In genomic region chr10:79420974-79421688, GRCh38 we compare ENCODE assay signal across 22 cellular contexts. TPM values are rescaled to one million over a fixed set of nuclear protein-coding genes. Genes with fewer than 3 reads are reported as not detected.
DNase-seq lines count a peak whose midpoint lies in the region; ATAC-seq and TF ChIP-seq lines count a peak whose summit lies in the region.
"Had no signal": no experiment of that assay in that cellular context is flagged by ENCODE, and none has a peak within 500 bp of the region (broad histone marks: within the 10 kb centered on the region; RNA-seq: fewer than 3 reads in every experiment).

No MANE protein-coding gene starts in this region.

- no peak overlapping the region for H3K56ac ChIP-seq in IMR-90 (ENCODE audit: extremely low read depth, insufficient read depth, low read length)

- peak overlapping the region; percentile 76; the same call in 1 of the 3 replicates for H2BK15ac ChIP-seq in IMR-90 (ENCODE audit: low read depth, low read length)

- peak overlapping the region; percentile 43 for H2AFZ ChIP-seq in IMR-90 (replicated peaks; ENCODE audit: low read length, poor library complexity)
- H2AFZ ChIP-seq: parathyroid adenoma had no signal

- CTCF ChIA-PET in IMR-90 (lab: Yijun Ruan, JAX), result no interaction called here

- peak overlapping the region in 1 of 2 experiments; percentile 28; a peak in 1 of 4 replicates for H4K8ac ChIP-seq in IMR-90 (ENCODE audit: low read depth in 2 of 2, low read length in 2 of 2)

- no peak for TF ChIP-seq RAD21 in IMR-90 (IDR thresholded peaks at IDR 0.05; ENCODE audit: low read length)

- H3K27ac Mint-ChIP-seq in glutamatergic neuron (ENCODE audit: unreplicated experiment), result no peak overlapping the region
- H3K27ac Mint-ChIP-seq in nephron, result peak overlapping the region in 2 of 3 experiments; percentile 44 to 55
- H3K27ac Mint-ChIP-seq: activated naive CD4-positive, alpha-beta T cell treated with anti-CD3 and anti-CD28 coated beads, Interleukin-2, amount 10 ng/mL, durations not matched to agents 7 days and 5 days; activated T-cell treated with anti-CD3 and anti-CD28 coated beads, Interleukin-2, amount 50 U/mL, for 24 hours; naive thymus-derived CD4-positive, alpha-beta T cell; stimulated activated naive B cell treated with anti-CD40 and anti-IgM and Interleukin-4, amounts not matched to agents 10 μg/mL and 1 μg/mL and 100 μg/mL, for 72 hours; T-helper 1 cell treated with Interleukin-12 subunit alpha and Interleukin-12 subunit beta and Interleukin-4 antibody, amounts not matched to agents 30 μg/mL and 1 μg/mL, for 36 hours had no signal

- BruUV-seq in IMR-90 (replicated peaks; lab: Mats Ljungman, UMichigan), result no TSS peak

- no peak overlapping the region; the same call in 1 of the 2 replicates for H3K9ac ChIP-seq in IMR-90 (ENCODE audit: low read depth, low read length)
- H3K9ac ChIP-seq: parathyroid adenoma had no signal

- peaks cover 7% of the 10 kb centered on the region for H3K27me3 Mint-ChIP-seq in glutamatergic neuron (ENCODE audit: unreplicated experiment)
- no peaks in the 10 kb centered on the region for H3K27me3 Mint-ChIP-seq in nephron (ENCODE audit: low read depth)
- H3K27me3 Mint-ChIP-seq: activated naive CD4-positive, alpha-beta T cell treated with anti-CD3 and anti-CD28 coated beads, Interleukin-2, amount 10 ng/mL, durations not matched to agents 7 days and 5 days; activated T-cell treated with anti-CD3 and anti-CD28 coated beads, Interleukin-2, amount 50 U/mL, for 24 hours; naive thymus-derived CD4-positive, alpha-beta T cell; stimulated activated naive B cell treated with anti-CD40 and anti-IgM and Interleukin-4, amounts not matched to agents 10 μg/mL and 1 μg/mL and 100 μg/mL, for 72 hours had no signal

- H3K27ac ChIP-seq in IMR-90 (ENCODE audit: insufficient read depth, low read length) (peak overlapping the region; percentile 54; the same call in 1 of the 2 replicates), substantia nigra (ENCODE audit: low read depth, low read length, poor library complexity, severe bottlenecking) (peak overlapping the region; percentile 71)
- H3K27ac ChIP-seq: foreskin keratinocyte, parathyroid adenoma, WERI-Rb-1 had no signal

- H3K4me3 Mint-ChIP-seq in glutamatergic neuron (ENCODE audit: unreplicated experiment) (no peak overlapping the region), nephron (no peak overlapping the region)
- H3K4me3 Mint-ChIP-seq: activated naive CD4-positive, alpha-beta T cell treated with anti-CD3 and anti-CD28 coated beads, Interleukin-2, amount 10 ng/mL, durations not matched to agents 7 days and 5 days; activated T-cell treated with anti-CD3 and anti-CD28 coated beads, Interleukin-2, amount 50 U/mL, for 24 hours; dendritic cell treated with granulocyte-macrophage colony-stimulating factor and Interleukin-4, amounts not matched to agents 40 ng/mL and 50 ng/mL, for 4 days; naive thymus-derived CD4-positive, alpha-beta T cell; stimulated activated naive B cell treated with anti-CD40 and anti-IgM and Interleukin-4, amounts not matched to agents 10 μg/mL and 1 μg/mL and 100 μg/mL, for 72 hours; T-helper 1 cell treated with Interleukin-12 subunit alpha and Interleukin-12 subunit beta and Interleukin-4 antibody, amounts not matched to agents 30 μg/mL and 1 μg/mL, for 36 hours had no signal

- POLR2A ChIA-PET in IMR-90 (lab: Charles Lee; ENCODE audit: unreplicated experiment), result no interaction called here

- H3K14ac ChIP-seq in IMR-90 (replicated peaks; ENCODE audit: low read depth, low read length), result peak overlapping the region; percentile 89

- H3K9me3 ChIP-seq in IMR-90 (ENCODE audit: control insufficient read depth, insufficient read depth, low read length), result no peaks in the 10 kb centered on the region

- TF ChIP-seq CTCF in IMR-90 (conservative IDR thresholded peaks at IDR 0.05; ENCODE audit: low read depth, low read length), result no peak
- no peak for TF ChIP-seq CTCF in glutamatergic neuron (IDR thresholded peaks at IDR 0.05; ENCODE audit: partially characterized antibody, unreplicated experiment)
- TF ChIP-seq CTCF in nephron (IDR thresholded peaks at IDR 0.05; ENCODE audit: unreplicated experiment in 3 of 3), result no peak

- H3K4me3 ChIP-seq in IMR-90 (ENCODE audit: insufficient read depth, low read depth, low read length), result no peak overlapping the region

- peaks cover 42% of the 10 kb centered on the region for H4K20me1 ChIP-seq in IMR-90 (ENCODE audit: insufficient read depth, low read length)

- peaks cover 48% of the 10 kb centered on the region for H3K9me1 ChIP-seq in IMR-90 (ENCODE audit: insufficient read depth, low read length)

- H3K9me3 Mint-ChIP-seq in glutamatergic neuron (ENCODE audit: unreplicated experiment) (peaks cover 8% of the 10 kb centered on the region), nephron (no peaks in the 10 kb centered on the region)
- H3K9me3 Mint-ChIP-seq: activated naive CD4-positive, alpha-beta T cell treated with anti-CD3 and anti-CD28 coated beads, Interleukin-2, amount 10 ng/mL, durations not matched to agents 7 days and 5 days; activated T-cell treated with anti-CD3 and anti-CD28 coated beads, Interleukin-2, amount 50 U/mL, for 24 hours; dendritic cell treated with granulocyte-macrophage colony-stimulating factor and Interleukin-4, amounts not matched to agents 40 ng/mL and 50 ng/mL, for 4 days; HFFc6; naive thymus-derived CD4-positive, alpha-beta T cell; stimulated activated naive B cell treated with anti-CD40 and anti-IgM and Interleukin-4, amounts not matched to agents 10 μg/mL and 1 μg/mL and 100 μg/mL, for 72 hours; T-helper 1 cell treated with Interleukin-12 subunit alpha and Interleukin-12 subunit beta and Interleukin-4 antibody, amounts not matched to agents 30 μg/mL and 1 μg/mL, for 36 hours had no signal

- no peak overlapping the region for H2BK20ac ChIP-seq in IMR-90 (ENCODE audit: low read depth, low read length)

- peaks cover 45% of the 10 kb centered on the region for H3K4me1 ChIP-seq in IMR-90 (ENCODE audit: control insufficient read depth, insufficient read depth, low read length)
- H3K4me1 ChIP-seq: foreskin keratinocyte had no signal

- H2AK9ac ChIP-seq in IMR-90 (replicated peaks; ENCODE audit: low read depth, low read length, poor library complexity), result peak overlapping the region; percentile 60

- peak overlapping the region; percentile 24; the same call in 1 of the 2 replicates for H4K91ac ChIP-seq in IMR-90 (ENCODE audit: insufficient read depth, low read depth, low read length)

- peak overlapping the region; percentile 44; the same call in 1 of the 2 replicates for H2BK120ac ChIP-seq in IMR-90 (ENCODE audit: low read depth, low read length)

- H3K36me3 Mint-ChIP-seq in glutamatergic neuron (ENCODE audit: unreplicated experiment) (no peaks in the 10 kb centered on the region), nephron (ENCODE audit: low read depth) (peaks cover 46% of the 10 kb centered on the region)
- H3K36me3 Mint-ChIP-seq: activated naive CD4-positive, alpha-beta T cell treated with anti-CD3 and anti-CD28 coated beads, Interleukin-2, amount 10 ng/mL, durations not matched to agents 7 days and 5 days; naive thymus-derived CD4-positive, alpha-beta T cell; stimulated activated naive B cell treated with anti-CD40 and anti-IgM and Interleukin-4, amounts not matched to agents 10 μg/mL and 1 μg/mL and 100 μg/mL, for 72 hours had no signal

- H3K4me2 ChIP-seq in IMR-90 (ENCODE audit: low read depth, low read length), result no peak overlapping the region

- intact Hi-C loops in IMR-90 (cut with micrococcal nuclease), result no loop called here

- H3K79me1 ChIP-seq in IMR-90 (ENCODE audit: low read depth in 1 of 2, low read length in 2 of 2), result peaks cover 54 to 91% of the 10 kb centered on the region in 2 experiments

- DNase-seq in IMR-90 (no peak), glutamatergic neuron (peak; percentile 8), substantia nigra (lab: John Stamatoyannopoulos, UW) (no peak), MV-4-11 (lab: John Stamatoyannopoulos, UW) (no peak), NOMO-1 (lab: John Stamatoyannopoulos, UW; ENCODE audit: unreplicated experiment in 2 of 2) (no peak)
- DNase-seq: activated CD4-positive, alpha-beta T cell treated with anti-CD3 and anti-CD28 coated beads, Interleukin-2, amount 50 U/mL, for 48 hours; activated naive CD4-positive, alpha-beta T cell treated with anti-CD3 and anti-CD28 coated beads, Interleukin-2, amount 10 ng/mL, durations not matched to agents 7 days and 5 days; activated T-cell treated with anti-CD3 and anti-CD28 coated beads, Interleukin-2, amount 50 U/mL, for 24 hours; AML-193; foreskin keratinocyte; HFFc6; naive thymus-derived CD4-positive, alpha-beta T cell; NCI-H1092; NCI-H510A treated with DMSO at 0.1 percent for 48 hours; stimulated activated naive B cell treated with anti-CD40 and anti-IgM and Interleukin-4, amounts not matched to agents 10 μg/mL and 1 μg/mL and 100 μg/mL, for 72 hours; WERI-Rb-1 had no signal

- H3K27me3 ChIP-seq in IMR-90 (ENCODE audit: control insufficient read depth, insufficient read depth, low read length), result no peaks in the 10 kb centered on the region
- H3K27me3 ChIP-seq: foreskin keratinocyte had no signal

- dilution Hi-C loops in IMR-90 (cut with HindIII; ENCODE audit: low sequenced_read_pairs, unreplicated experiment), result no loop called here

- peak overlapping the region; percentile 48 for H3K4ac ChIP-seq in IMR-90 (ENCODE audit: low read depth, low read length)

- peak overlapping the region; percentile 55 for H3K18ac ChIP-seq in IMR-90 (ENCODE audit: low read depth, low read length)

- peak overlapping the region; percentile 25 for H2BK5ac ChIP-seq in IMR-90 (ENCODE audit: low read depth, low read length, poor library complexity, severe bottlenecking)

- H3K23ac ChIP-seq in IMR-90 (ENCODE audit: low read depth, low read length), result peak overlapping the region; percentile 68

- peaks cover 60% of the 10 kb centered on the region for H3K36me3 ChIP-seq in IMR-90 (ENCODE audit: control insufficient read depth, insufficient read depth, low read length)
- H3K36me3 ChIP-seq: WERI-Rb-1 had no signal

- ATAC-seq in IMR-90 (ENCODE audit: low read depth) (no peak), HG03135 (IDR thresholded peaks at IDR 0.05; ENCODE audit: unreplicated experiment) (no peak), GM21576 (IDR thresholded peaks at IDR 0.05; ENCODE audit: unreplicated experiment) (no peak)
- ATAC-seq: foreskin keratinocyte; naive thymus-derived CD4-positive, alpha-beta T cell; stimulated activated naive B cell treated with anti-CD40 and anti-IgM and Interleukin-4, amounts not matched to agents 10 μg/mL and 1 μg/mL and 100 μg/mL, for 72 hours had no signal

- WGBS in IMR-90 (ENCODE audit: extremely low coverage in 2 of 2, insufficient read length in 1 of 2), 2 experiments, result 60% methylated on average over 1 of the region's 12 CpGs; no CpG with 5 or more reads in 1 of the 2 experiments

- TF ChIP-seq POLR2A in IMR-90 (IDR thresholded peaks at IDR 0.05; ENCODE audit: low read depth, low read length), result no peak

- in situ Hi-C loops in IMR-90 (cut with MboI; ENCODE audit: low sequenced_read_pairs), result no loop called here

- H3K4me1 Mint-ChIP-seq in glutamatergic neuron (ENCODE audit: low read depth, unreplicated experiment) (peaks cover 2% of the 10 kb centered on the region), nephron (peaks cover 71% of the 10 kb centered on the region)
- H3K4me1 Mint-ChIP-seq: activated naive CD4-positive, alpha-beta T cell treated with anti-CD3 and anti-CD28 coated beads, Interleukin-2, amount 10 ng/mL, durations not matched to agents 7 days and 5 days had no signal

- peak overlapping the region; percentile 91 for H2AK5ac ChIP-seq in IMR-90 (ENCODE audit: low read depth, low read length)

- H4K5ac ChIP-seq in IMR-90 (ENCODE audit: low read depth, low read length), result peak overlapping the region; percentile 55; the same call in 1 of the 2 replicates

RNA-seq across cellular contexts. Expression of gene ZCCHC24, which starts 24.3 kb away (rescaled TPM):
- total RNA-seq in IMR-90 (2012; rRNA removed) (12.2 and 15.1 TPM in 2 replicates), glutamatergic neuron (ENCODE audit: unreplicated experiment) (3.0 TPM)
- 25.9 and 29.9 TPM in 2 replicates for polyA plus RNA-seq in IMR-90 (2012; rRNA removed)
- polyA plus RNA-seq in IMR-90 (2012; cell fraction: cytosol; rRNA removed), result 19.8 and 29.3 TPM in 2 replicates
- polyA plus RNA-seq in IMR-90 (2012; cell fraction: nucleus; rRNA removed; ENCODE audit: low replicate concordance), result 22.4 and 28.3 TPM in 2 replicates
